1 cellular context compared by ENCODE assay signal in genomic region chr1:6743189-6744101, GRCh38.
A peak's percentile ranks its signal among the peaks of the same experiment; 100 is the strongest.
TF ChIP-seq lines count a peak whose summit lies in the region.

No MANE protein-coding gene starts in this region.

TF ChIP-seq in K562, 482 proteins besides CTCF, POLR2A, EP300 and RAD21 (continued from another document):
- TF ChIP-seq, protein P1, sequence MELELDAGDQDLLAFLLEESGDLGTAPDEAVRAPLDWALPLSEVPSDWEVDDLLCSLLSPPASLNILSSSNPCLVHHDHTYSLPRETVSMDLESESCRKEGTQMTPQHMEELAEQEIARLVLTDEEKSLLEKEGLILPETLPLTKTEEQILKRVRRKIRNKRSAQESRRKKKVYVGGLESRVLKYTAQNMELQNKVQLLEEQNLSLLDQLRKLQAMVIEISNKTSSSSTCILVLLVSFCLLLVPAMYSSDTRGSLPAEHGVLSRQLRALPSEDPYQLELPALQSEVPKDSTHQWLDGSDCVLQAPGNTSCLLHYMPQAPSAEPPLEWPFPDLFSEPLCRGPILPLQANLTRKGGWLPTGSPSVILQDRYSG (tag; conservative IDR thresholded peaks at IDR 0.05; ENCODE audit: low read depth) = no peak
- TF ChIP-seq ZNF561 (CRISPR knock-in tag; conservative IDR thresholded peaks at IDR 0.05) = no peak
- TF ChIP-seq ZNF436 (CRISPR knock-in tag; IDR thresholded peaks at IDR 0.05) = no peak
- no peak for TF ChIP-seq KLF6 (CRISPR knock-in tag; IDR thresholded peaks at IDR 0.05; ENCODE audit: borderline replicate concordance)
- peak; percentile 67 for TF ChIP-seq BHLHE40 (IDR thresholded peaks at IDR 0.05; ENCODE audit: low read length)
- no peak for TF ChIP-seq ZC3H11A (IDR thresholded peaks at IDR 0.05; ENCODE audit: low read depth, low read length)
- TF ChIP-seq, protein P2, sequence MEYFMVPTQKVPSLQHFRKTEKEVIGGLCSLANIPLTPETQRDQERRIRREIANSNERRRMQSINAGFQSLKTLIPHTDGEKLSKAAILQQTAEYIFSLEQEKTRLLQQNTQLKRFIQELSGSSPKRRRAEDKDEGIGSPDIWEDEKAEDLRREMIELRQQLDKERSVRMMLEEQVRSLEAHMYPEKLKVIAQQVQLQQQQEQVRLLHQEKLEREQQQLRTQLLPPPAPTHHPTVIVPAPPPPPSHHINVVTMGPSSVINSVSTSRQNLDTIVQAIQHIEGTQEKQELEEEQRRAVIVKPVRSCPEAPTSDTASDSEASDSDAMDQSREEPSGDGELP (CRISPR knock-in tag; IDR thresholded peaks at IDR 0.05; ENCODE audit: borderline replicate concordance) = peak; percentile 62
- peak; percentile 47; the same call in 1 of the 2 replicates for TF ChIP-seq FOSL1 (tag; conservative IDR thresholded peaks at IDR 0.05)
- TF ChIP-seq DDX20 (tag; IDR thresholded peaks at IDR 0.05; ENCODE audit: low read depth) = no peak
- TF ChIP-seq KLF1 (tag; IDR thresholded peaks at IDR 0.05) = no peak
- TF ChIP-seq IFI16 (CRISPR knock-in tag; IDR thresholded peaks at IDR 0.05) = no peak
- TF ChIP-seq, protein P3, sequence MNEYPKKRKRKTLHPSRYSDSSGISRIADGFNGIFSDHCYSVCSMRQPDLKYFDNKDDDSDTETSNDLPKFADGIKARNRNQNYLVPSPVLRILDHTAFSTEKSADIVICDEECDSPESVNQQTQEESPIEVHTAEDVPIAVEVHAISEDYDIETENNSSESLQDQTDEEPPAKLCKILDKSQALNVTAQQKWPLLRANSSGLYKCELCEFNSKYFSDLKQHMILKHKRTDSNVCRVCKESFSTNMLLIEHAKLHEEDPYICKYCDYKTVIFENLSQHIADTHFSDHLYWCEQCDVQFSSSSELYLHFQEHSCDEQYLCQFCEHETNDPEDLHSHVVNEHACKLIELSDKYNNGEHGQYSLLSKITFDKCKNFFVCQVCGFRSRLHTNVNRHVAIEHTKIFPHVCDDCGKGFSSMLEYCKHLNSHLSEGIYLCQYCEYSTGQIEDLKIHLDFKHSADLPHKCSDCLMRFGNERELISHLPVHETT (CRISPR knock-in tag; conservative IDR thresholded peaks at IDR 0.05 in 1 of 2, IDR thresholded peaks at IDR 0.05 in 1 of 2) = 0 out of 4 replicates have a peak, but pooled peaks of 1 of the 2 experiments have one; percentile 44
- no peak for TF ChIP-seq ZNF354B (CRISPR knock-in tag; IDR thresholded peaks at IDR 0.05)
- no peak for TF ChIP-seq RFX7 (CRISPR knock-in tag; IDR thresholded peaks at IDR 0.05)
- 0 out of 2 replicates have a peak, but pooled peaks have one; percentile 50 for TF ChIP-seq ZNF395 (CRISPR knock-in tag; IDR thresholded peaks at IDR 0.05)
- TF ChIP-seq ATF3 (IDR thresholded peaks at IDR 0.05) = no peak
- no peak for TF ChIP-seq ATF3 (CRISPR knock-in tag; conservative IDR thresholded peaks at IDR 0.05)
- no peak for TF ChIP-seq ZNF707 (CRISPR knock-in tag; conservative IDR thresholded peaks at IDR 0.05)
- TF ChIP-seq GATAD2A (IDR thresholded peaks at IDR 0.05) = no peak
- no peak for TF ChIP-seq ZNF239 (CRISPR knock-in tag; IDR thresholded peaks at IDR 0.05)
- TF ChIP-seq, protein P4, sequence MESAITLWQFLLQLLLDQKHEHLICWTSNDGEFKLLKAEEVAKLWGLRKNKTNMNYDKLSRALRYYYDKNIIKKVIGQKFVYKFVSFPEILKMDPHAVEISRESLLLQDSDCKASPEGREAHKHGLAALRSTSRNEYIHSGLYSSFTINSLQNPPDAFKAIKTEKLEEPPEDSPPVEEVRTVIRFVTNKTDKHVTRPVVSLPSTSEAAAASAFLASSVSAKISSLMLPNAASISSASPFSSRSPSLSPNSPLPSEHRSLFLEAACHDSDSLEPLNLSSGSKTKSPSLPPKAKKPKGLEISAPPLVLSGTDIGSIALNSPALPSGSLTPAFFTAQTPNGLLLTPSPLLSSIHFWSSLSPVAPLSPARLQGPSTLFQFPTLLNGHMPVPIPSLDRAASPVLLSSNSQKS (CRISPR knock-in tag; IDR thresholded peaks at IDR 0.05) = no peak
- TF ChIP-seq ZNF551 (CRISPR knock-in tag; IDR thresholded peaks at IDR 0.05) = no peak
- TF ChIP-seq HNRNPH1 (optimal IDR thresholded peaks at IDR 0.05; ENCODE audit: low read depth, low read length) = no peak
- TF ChIP-seq HNRNPK (IDR thresholded peaks at IDR 0.05; ENCODE audit: low read depth, low read length, poor library complexity, severe bottlenecking) = no peak
- TF ChIP-seq VEZF1 (CRISPR knock-in tag; IDR thresholded peaks at IDR 0.05) = peak; percentile 36; the same call in 1 of the 2 replicates
- no peak for TF ChIP-seq GTF2E2 (tag; IDR thresholded peaks at IDR 0.05)
- no peak for TF ChIP-seq GABPB1 (CRISPR knock-in tag; IDR thresholded peaks at IDR 0.05)
- TF ChIP-seq FOXP1 (CRISPR knock-in tag; IDR thresholded peaks at IDR 0.05) = no peak
- 0 out of 2 replicates have a peak, but pooled peaks have one; percentile 13 for TF ChIP-seq ZFX (CRISPR knock-in tag; IDR thresholded peaks at IDR 0.05)
- no peak for TF ChIP-seq ZNF121 (CRISPR knock-in tag; conservative IDR thresholded peaks at IDR 0.05)
- peak; percentile 37; the same call in 1 of the 2 replicates for TF ChIP-seq ETV1 (tag; conservative IDR thresholded peaks at IDR 0.05; ENCODE audit: low read depth)
- TF ChIP-seq MEIS2 (IDR thresholded peaks at IDR 0.05; ENCODE audit: partially characterized antibody) = peak; percentile 66
- no peak for TF ChIP-seq HNRNPUL1 (IDR thresholded peaks at IDR 0.05; ENCODE audit: low read length)
- no peak for TF ChIP-seq ARID2 (IDR thresholded peaks at IDR 0.05)
- TF ChIP-seq RNF2 (IDR thresholded peaks at IDR 0.05) = peak; percentile 65; the same call in 1 of the 2 replicates
- no peak for TF ChIP-seq BACH1 (tag; IDR thresholded peaks at IDR 0.05)
- TF ChIP-seq PCBP2 (IDR thresholded peaks at IDR 0.05; ENCODE audit: low read depth, low read length, poor library complexity, severe bottlenecking) = no peak
- peak; percentile 60 for TF ChIP-seq USF2 (CRISPR knock-in tag; IDR thresholded peaks at IDR 0.05)
- TF ChIP-seq, protein P5, sequence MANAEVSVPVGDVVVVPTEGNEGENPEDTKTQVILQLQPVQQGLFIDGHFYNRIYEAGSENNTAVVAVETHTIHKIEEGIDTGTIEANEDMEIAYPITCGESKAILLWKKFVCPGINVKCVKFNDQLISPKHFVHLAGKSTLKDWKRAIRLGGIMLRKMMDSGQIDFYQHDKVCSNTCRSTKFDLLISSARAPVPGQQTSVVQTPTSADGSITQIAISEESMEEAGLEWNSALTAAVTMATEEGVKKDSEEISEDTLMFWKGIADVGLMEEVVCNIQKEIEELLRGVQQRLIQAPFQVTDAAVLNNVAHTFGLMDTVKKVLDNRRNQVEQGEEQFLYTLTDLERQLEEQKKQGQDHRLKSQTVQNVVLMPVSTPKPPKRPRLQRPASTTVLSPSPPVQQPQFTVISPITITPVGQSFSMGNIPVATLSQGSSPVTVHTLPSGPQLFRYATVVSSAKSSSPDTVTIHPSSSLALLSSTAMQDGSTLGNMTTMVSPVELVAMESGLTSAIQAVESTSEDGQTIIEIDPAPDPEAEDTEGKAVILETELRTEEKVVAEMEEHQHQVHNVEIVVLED (CRISPR knock-in tag; IDR thresholded peaks at IDR 0.05) = no peak
- peak; percentile 47; the same call in 1 of the 2 replicates for TF ChIP-seq RAD51 (IDR thresholded peaks at IDR 0.05; ENCODE audit: borderline replicate concordance, low read depth)
- no peak for TF ChIP-seq MED1 (CRISPR knock-in tag; IDR thresholded peaks at IDR 0.05; ENCODE audit: borderline replicate concordance)
- no peak for TF ChIP-seq NR3C1 (CRISPR knock-in tag; IDR thresholded peaks at IDR 0.05)
- no peak for TF ChIP-seq MYC (IDR thresholded peaks at IDR 0.05; ENCODE audit: low read depth, low read length)
- no peak for TF ChIP-seq MYC (CRISPR knock-in tag; IDR thresholded peaks at IDR 0.05; ENCODE audit: borderline replicate concordance, low read depth)
- TF ChIP-seq, protein P6, sequence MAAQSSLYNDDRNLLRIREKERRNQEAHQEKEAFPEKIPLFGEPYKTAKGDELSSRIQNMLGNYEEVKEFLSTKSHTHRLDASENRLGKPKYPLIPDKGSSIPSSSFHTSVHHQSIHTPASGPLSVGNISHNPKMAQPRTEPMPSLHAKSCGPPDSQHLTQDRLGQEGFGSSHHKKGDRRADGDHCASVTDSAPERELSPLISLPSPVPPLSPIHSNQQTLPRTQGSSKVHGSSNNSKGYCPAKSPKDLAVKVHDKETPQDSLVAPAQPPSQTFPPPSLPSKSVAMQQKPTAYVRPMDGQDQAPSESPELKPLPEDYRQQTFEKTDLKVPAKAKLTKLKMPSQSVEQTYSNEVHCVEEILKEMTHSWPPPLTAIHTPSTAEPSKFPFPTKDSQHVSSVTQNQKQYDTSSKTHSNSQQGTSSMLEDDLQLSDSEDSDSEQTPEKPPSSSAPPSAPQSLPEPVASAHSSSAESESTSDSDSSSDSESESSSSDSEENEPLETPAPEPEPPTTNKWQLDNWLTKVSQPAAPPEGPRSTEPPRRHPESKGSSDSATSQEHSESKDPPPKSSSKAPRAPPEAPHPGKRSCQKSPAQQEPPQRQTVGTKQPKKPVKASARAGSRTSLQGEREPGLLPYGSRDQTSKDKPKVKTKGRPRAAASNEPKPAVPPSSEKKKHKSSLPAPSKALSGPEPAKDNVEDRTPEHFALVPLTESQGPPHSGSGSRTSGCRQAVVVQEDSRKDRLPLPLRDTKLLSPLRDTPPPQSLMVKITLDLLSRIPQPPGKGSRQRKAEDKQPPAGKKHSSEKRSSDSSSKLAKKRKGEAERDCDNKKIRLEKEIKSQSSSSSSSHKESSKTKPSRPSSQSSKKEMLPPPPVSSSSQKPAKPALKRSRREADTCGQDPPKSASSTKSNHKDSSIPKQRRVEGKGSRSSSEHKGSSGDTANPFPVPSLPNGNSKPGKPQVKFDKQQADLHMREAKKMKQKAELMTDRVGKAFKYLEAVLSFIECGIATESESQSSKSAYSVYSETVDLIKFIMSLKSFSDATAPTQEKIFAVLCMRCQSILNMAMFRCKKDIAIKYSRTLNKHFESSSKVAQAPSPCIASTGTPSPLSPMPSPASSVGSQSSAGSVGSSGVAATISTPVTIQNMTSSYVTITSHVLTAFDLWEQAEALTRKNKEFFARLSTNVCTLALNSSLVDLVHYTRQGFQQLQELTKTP (IDR thresholded peaks at IDR 0.05; ENCODE audit: low read depth in 1 of 2, partially characterized antibody in 2 of 2) = no peak
- peak; percentile 79 for TF ChIP-seq USF1 (CRISPR knock-in tag; IDR thresholded peaks at IDR 0.05)
- TF ChIP-seq MEF2D (tag; conservative IDR thresholded peaks at IDR 0.05; ENCODE audit: low read depth) = peak; percentile 87
- TF ChIP-seq TFE3 (CRISPR knock-in tag; IDR thresholded peaks at IDR 0.05) = peak; percentile 70
- TF ChIP-seq ETV5 (CRISPR knock-in tag; IDR thresholded peaks at IDR 0.05; ENCODE audit: low read depth) = peak; percentile 26; the same call in 1 of the 2 replicates
- TF ChIP-seq TEAD1 (CRISPR knock-in tag; IDR thresholded peaks at IDR 0.05) = 0 out of 4 replicates have a peak, but pooled peaks of 1 of the 2 experiments have one; percentile 46
- TF ChIP-seq SPI1 (IDR thresholded peaks at IDR 0.05; ENCODE audit: borderline replicate concordance, low read depth, low read length) = peak; percentile 36; the same call in 1 of the 2 replicates
- no peak for TF ChIP-seq ZNF696 (CRISPR knock-in tag; conservative IDR thresholded peaks at IDR 0.05)
